In genomic region chr16:3099732-3100499, GRCh38 we compare ENCODE assay signal across 8 cellular contexts. TPM values are rescaled to one million over a fixed set of nuclear protein-coding genes. Genes with fewer than 3 reads are reported as not detected.
DNase-seq lines count a peak whose midpoint lies in the region; ATAC-seq lines count a peak whose summit lies in the region.

No MANE protein-coding gene starts in this region.

- peak; percentile 88 to 90 for ATAC-seq in activated T-cell treated with anti-CD3 and anti-CD28 coated beads, Interleukin-2, amount 50 U/mL, for 72 hours (replicated peaks in 1 of 2)
- ATAC-seq in natural killer cell treated with Interleukin-12 subunit alpha and Interleukin-12 subunit beta and Interleukin-15 and Interleukin-18, amount 100 ng/mL, for 72 hours: peak; percentile 93 to 96

- H3K4me3 Mint-ChIP-seq in activated T-cell treated with anti-CD3 and anti-CD28 coated beads, Interleukin-2, amount 50 U/mL, for 72 hours: peak overlapping the region; percentile 75 to 83
- peak overlapping the region; percentile 71 for H3K4me3 Mint-ChIP-seq in natural killer cell treated with Interleukin-12 subunit alpha and Interleukin-12 subunit beta and Interleukin-15 and Interleukin-18, amount 100 ng/mL, for 72 hours

- no peaks in the 10 kb centered on the region for H3K27me3 Mint-ChIP-seq in activated T-cell treated with anti-CD3 and anti-CD28 coated beads, Interleukin-2, amount 50 U/mL, for 72 hours (ENCODE audit: low read depth)
- no peaks in the 10 kb centered on the region for H3K27me3 Mint-ChIP-seq in natural killer cell treated with Interleukin-12 subunit alpha and Interleukin-12 subunit beta and Interleukin-15 and Interleukin-18, amount 100 ng/mL, for 72 hours

- DNase-seq in NCI-H345 (lab: John Stamatoyannopoulos, UW): peak; percentile 64
- no peak for DNase-seq in NCI-H345 treated with DMSO at 0.1 percent for 48 hours (lab: John Stamatoyannopoulos, UW; ENCODE audit: unreplicated experiment)
- peak; percentile 95 for DNase-seq in OCI-M1 (lab: John Stamatoyannopoulos, UW)
- DNase-seq in activated T-cell treated with anti-CD3 and anti-CD28 coated beads, Interleukin-2, amount 50 U/mL, for 72 hours: peak; percentile 94 to 95
- peak; percentile 83 for DNase-seq in fibroblast of gingiva (ENCODE audit: low read depth)
- DNase-seq in natural killer cell treated with Interleukin-12 subunit alpha and Interleukin-12 subunit beta and Interleukin-15 and Interleukin-18, amount 100 ng/mL, for 72 hours (ENCODE audit: low spot score): peak; percentile 93
- peak; percentile 68 to 90 (median 81) for DNase-seq in stimulated activated naive CD4-positive, alpha-beta T cell (lab: John Stamatoyannopoulos, UW)

- no peaks in the 10 kb centered on the region for H3K9me3 Mint-ChIP-seq in activated T-cell treated with anti-CD3 and anti-CD28 coated beads, Interleukin-2, amount 50 U/mL, for 72 hours
- no peaks in the 10 kb centered on the region for H3K9me3 Mint-ChIP-seq in natural killer cell treated with Interleukin-12 subunit alpha and Interleukin-12 subunit beta and Interleukin-15 and Interleukin-18, amount 100 ng/mL, for 72 hours

- H3K4me1 ChIP-seq in HUES48 (ENCODE audit: control insufficient read depth, insufficient read depth, low read length): peaks cover 29% of the 10 kb centered on the region

- peak overlapping the region; percentile 96 for H3K27ac ChIP-seq in HUES48 (ENCODE audit: low read depth, low read length)

- H3K9ac ChIP-seq in HUES48 (ENCODE audit: low read depth, low read length): peak overlapping the region; percentile 88

- peaks cover 39% of the 10 kb centered on the region for H3K4me1 Mint-ChIP-seq in activated T-cell treated with anti-CD3 and anti-CD28 coated beads, Interleukin-2, amount 50 U/mL, for 72 hours (ENCODE audit: low read depth)
- peaks cover 28 to 35% of the 10 kb centered on the region in 2 donors for H3K4me1 Mint-ChIP-seq in natural killer cell treated with Interleukin-12 subunit alpha and Interleukin-12 subunit beta and Interleukin-15 and Interleukin-18, amount 100 ng/mL, for 72 hours (ENCODE audit: low read depth in 2 of 2)

- H3K4me3 ChIP-seq in HUES48 (ENCODE audit: low read depth, low read length): peak overlapping the region; percentile 76

- no peak overlapping the region for H3K27ac Mint-ChIP-seq in activated T-cell treated with anti-CD3 and anti-CD28 coated beads, Interleukin-2, amount 50 U/mL, for 72 hours
- H3K27ac Mint-ChIP-seq in natural killer cell treated with Interleukin-12 subunit alpha and Interleukin-12 subunit beta and Interleukin-15 and Interleukin-18, amount 100 ng/mL, for 72 hours: peak overlapping the region in 1 of 2 donors; percentile 95

- no peaks in the 10 kb centered on the region for H3K27me3 ChIP-seq in HUES48 (ENCODE audit: control insufficient read depth, insufficient read depth, low read length)

- no peaks in the 10 kb centered on the region for H3K9me3 ChIP-seq in HUES48 (ENCODE audit: control insufficient read depth, insufficient read depth, low read length)

- peaks cover 14% of the 10 kb centered on the region for H3K36me3 ChIP-seq in HUES48 (ENCODE audit: control insufficient read depth, insufficient read depth, low read length)

- no peaks in the 10 kb centered on the region for H3K36me3 Mint-ChIP-seq in activated T-cell treated with anti-CD3 and anti-CD28 coated beads, Interleukin-2, amount 50 U/mL, for 72 hours (ENCODE audit: insufficient read depth in 2 of 2)
- H3K36me3 Mint-ChIP-seq in natural killer cell treated with Interleukin-12 subunit alpha and Interleukin-12 subunit beta and Interleukin-15 and Interleukin-18, amount 100 ng/mL, for 72 hours: no peaks in the 10 kb centered on the region

RNA-seq across cellular contexts. Expression of gene ZSCAN10, which starts 0.8 kb away (rescaled TPM):
- total RNA-seq in activated T-cell treated with anti-CD3 and anti-CD28 coated beads, Interleukin-2, amount 50 U/mL, for 72 hours: under 1 TPM; 0.28 to 0.48 TPM
- total RNA-seq in natural killer cell treated with Interleukin-12 subunit alpha and Interleukin-12 subunit beta and Interleukin-15 and Interleukin-18, amount 100 ng/mL, for 72 hours: under 1 TPM in 1 of 2 donors, not detected in 1; 0.22 TPM

RNA-seq across cellular contexts. Expression of gene ZNF205, which starts 12.5 kb away (rescaled TPM):
- under 1 TPM; 0.12 to 0.28 TPM for total RNA-seq in activated T-cell treated with anti-CD3 and anti-CD28 coated beads, Interleukin-2, amount 50 U/mL, for 72 hours
- total RNA-seq in natural killer cell treated with Interleukin-12 subunit alpha and Interleukin-12 subunit beta and Interleukin-15 and Interleukin-18, amount 100 ng/mL, for 72 hours: not detected

RNA-seq across cellular contexts. Expression of gene IL32, which starts 34.5 kb away (rescaled TPM):
- total RNA-seq in activated T-cell treated with anti-CD3 and anti-CD28 coated beads, Interleukin-2, amount 50 U/mL, for 72 hours: 1,000 to 10,000 TPM; 1,427 to 2,251 TPM
- 1,000 to 10,000 TPM in 1 of 2 donors, 100 to 1,000 TPM in 1; 678 to 1,235 TPM for total RNA-seq in natural killer cell treated with Interleukin-12 subunit alpha and Interleukin-12 subunit beta and Interleukin-15 and Interleukin-18, amount 100 ng/mL, for 72 hours

RNA-seq across cellular contexts. Expression of gene ZNF213, which starts 34.9 kb away (rescaled TPM):
- 10 to 100 TPM; 12.2 to 16.3 TPM for total RNA-seq in activated T-cell treated with anti-CD3 and anti-CD28 coated beads, Interleukin-2, amount 50 U/mL, for 72 hours
- total RNA-seq in natural killer cell treated with Interleukin-12 subunit alpha and Interleukin-12 subunit beta and Interleukin-15 and Interleukin-18, amount 100 ng/mL, for 72 hours: 10 to 100 TPM in 1 of 2 donors, 1 to 10 TPM in 1; 8.5 to 11.6 TPM

RNA-seq across cellular contexts. Expression of gene MMP25, which starts 53.6 kb away (rescaled TPM):
- total RNA-seq in activated T-cell treated with anti-CD3 and anti-CD28 coated beads, Interleukin-2, amount 50 U/mL, for 72 hours: 1 to 10 TPM; 2.3 to 5.2 TPM
- 10 to 100 TPM; 54.3 to 66.6 TPM for total RNA-seq in natural killer cell treated with Interleukin-12 subunit alpha and Interleukin-12 subunit beta and Interleukin-15 and Interleukin-18, amount 100 ng/mL, for 72 hours
